ENCODE assay signal across 8 cellular contexts in genomic region chr1:32351859-32352745, GRCh38. TPM values are rescaled to one million over a fixed set of nuclear protein-coding genes. Genes with fewer than 3 reads are reported as not detected.
DNase-seq lines count a peak whose midpoint lies in the region; ATAC-seq lines count a peak whose summit lies in the region.

No MANE protein-coding gene starts in this region.

- peaks cover 5% of the 10 kb centered on the region for H3K9me3 ChIP-seq in HUES6 (ENCODE audit: control insufficient read depth, insufficient read depth, low read depth, low read length)

- DNase-seq in NCI-H345 (lab: John Stamatoyannopoulos, UW) (peak; percentile 60), NCI-H345 treated with DMSO at 0.1 percent for 48 hours (lab: John Stamatoyannopoulos, UW; ENCODE audit: unreplicated experiment) (no peak), amygdala (lab: John Stamatoyannopoulos, UW) (peak in 33 of 56 donors; percentile 49 to 88 (median 73)), hypothalamus (lab: John Stamatoyannopoulos, UW) (peak in 33 of 51 donors; percentile 45 to 91 (median 75)), sciatic nerve (ENCODE audit: low spot score) (peak; percentile 80)
- DNase-seq in stimulated activated CD4-positive, alpha-beta T cell treated with anti-CD3 and anti-CD28 coated beads, Interleukin-15, amount 100 ng/mL, for 24 hours, result no peak

- peaks cover 14% of the 10 kb centered on the region for H3K27me3 ChIP-seq in HUES6 (ENCODE audit: control insufficient read depth, insufficient read depth, low read length)

- H3K27ac ChIP-seq in HUES6 (ENCODE audit: low read depth, low read length), result peak overlapping the region; percentile 84

- ATAC-seq in sciatic nerve (peak; percentile 28), HG03432 (IDR thresholded peaks at IDR 0.05; ENCODE audit: unreplicated experiment) (no peak)

- intact Hi-C loops in sciatic nerve (cut with DNase I), result no loop called here

- H3K9ac ChIP-seq in HUES6 (ENCODE audit: low read length), result peak overlapping the region; percentile 86

- peaks cover 24% of the 10 kb centered on the region for H3K4me1 ChIP-seq in HUES6 (ENCODE audit: control insufficient read depth, insufficient read depth, low read length)

- no peaks in the 10 kb centered on the region for H3K36me3 ChIP-seq in HUES6 (ENCODE audit: control insufficient read depth, insufficient read depth, low read length)

- H3K4me3 ChIP-seq in HUES6 (ENCODE audit: low read depth, low read length), result peak overlapping the region; percentile 83

RNA-seq across cellular contexts. Expression of gene FAM229A, which starts 10.2 kb away (rescaled TPM):
- total RNA-seq in sciatic nerve, result 12.0 TPM

RNA-seq across cellular contexts. Expression of gene TSSK3, which starts 10.2 kb away (rescaled TPM):
- 5.1 TPM for total RNA-seq in sciatic nerve

RNA-seq across cellular contexts. Expression of gene MARCKSL1, which starts 16.1 kb away (rescaled TPM):
- 126 TPM for total RNA-seq in sciatic nerve

RNA-seq across cellular contexts. Expression of gene BSDC1, which starts 42.1 kb away (rescaled TPM):
- 83.1 TPM for total RNA-seq in sciatic nerve

Comparison
In these comparisons a context has a peak if more than half of its experiments do, and no peak if none do; other contexts are left out.
1. DNase-seq: peak in NCI-H345 (single experiment), amygdala (33 of 56), hypothalamus (33 of 51) and sciatic nerve (single experiment); none in NCI-H345 treated with DMSO at 0.1 percent for 48 hours (single experiment) and stimulated activated CD4-positive, alpha-beta T cell treated with anti-CD3 and anti-CD28 coated beads, Interleukin-15, amount 100 ng/mL, for 24 hours (single experiment).